ENCODE assay signal across 2 cellular contexts in genomic region chr5:174717826-174718455, GRCh38.
TF ChIP-seq lines count a peak whose summit lies in the region.

No MANE protein-coding gene starts in this region.

TF ChIP-seq in HCT116, 20 proteins besides CTCF, POLR2A, EP300 and RAD21 (continued from another document):
- TF ChIP-seq EZH2 (IDR thresholded peaks at IDR 0.05) (no peak), ELF1 (IDR thresholded peaks at IDR 0.05; ENCODE audit: borderline replicate concordance, low read depth) (no peak), SP1 (IDR thresholded peaks at IDR 0.05; ENCODE audit: low read depth) (no peak), TCF7L2 (IDR thresholded peaks at IDR 0.05; ENCODE audit: borderline replicate concordance, extremely low read depth, insufficient read depth, insufficient read length) (no peak), POLR2AphosphoS5 (IDR thresholded peaks at IDR 0.05; ENCODE audit: low read depth, low read length) (no peak)
- TF ChIP-seq, protein P1, sequence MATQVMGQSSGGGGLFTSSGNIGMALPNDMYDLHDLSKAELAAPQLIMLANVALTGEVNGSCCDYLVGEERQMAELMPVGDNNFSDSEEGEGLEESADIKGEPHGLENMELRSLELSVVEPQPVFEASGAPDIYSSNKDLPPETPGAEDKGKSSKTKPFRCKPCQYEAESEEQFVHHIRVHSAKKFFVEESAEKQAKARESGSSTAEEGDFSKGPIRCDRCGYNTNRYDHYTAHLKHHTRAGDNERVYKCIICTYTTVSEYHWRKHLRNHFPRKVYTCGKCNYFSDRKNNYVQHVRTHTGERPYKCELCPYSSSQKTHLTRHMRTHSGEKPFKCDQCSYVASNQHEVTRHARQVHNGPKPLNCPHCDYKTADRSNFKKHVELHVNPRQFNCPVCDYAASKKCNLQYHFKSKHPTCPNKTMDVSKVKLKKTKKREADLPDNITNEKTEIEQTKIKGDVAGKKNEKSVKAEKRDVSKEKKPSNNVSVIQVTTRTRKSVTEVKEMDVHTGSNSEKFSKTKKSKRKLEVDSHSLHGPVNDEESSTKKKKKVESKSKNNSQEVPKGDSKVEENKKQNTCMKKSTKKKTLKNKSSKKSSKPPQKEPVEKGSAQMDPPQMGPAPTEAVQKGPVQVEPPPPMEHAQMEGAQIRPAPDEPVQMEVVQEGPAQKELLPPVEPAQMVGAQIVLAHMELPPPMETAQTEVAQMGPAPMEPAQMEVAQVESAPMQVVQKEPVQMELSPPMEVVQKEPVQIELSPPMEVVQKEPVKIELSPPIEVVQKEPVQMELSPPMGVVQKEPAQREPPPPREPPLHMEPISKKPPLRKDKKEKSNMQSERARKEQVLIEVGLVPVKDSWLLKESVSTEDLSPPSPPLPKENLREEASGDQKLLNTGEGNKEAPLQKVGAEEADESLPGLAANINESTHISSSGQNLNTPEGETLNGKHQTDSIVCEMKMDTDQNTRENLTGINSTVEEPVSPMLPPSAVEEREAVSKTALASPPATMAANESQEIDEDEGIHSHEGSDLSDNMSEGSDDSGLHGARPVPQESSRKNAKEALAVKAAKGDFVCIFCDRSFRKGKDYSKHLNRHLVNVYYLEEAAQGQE (IDR thresholded peaks at IDR 0.05; ENCODE audit: low read depth) = no peak

TF ChIP-seq in SK-N-SH, 30 proteins besides CTCF, POLR2A, EP300 and RAD21:
- TF ChIP-seq, protein P2, sequence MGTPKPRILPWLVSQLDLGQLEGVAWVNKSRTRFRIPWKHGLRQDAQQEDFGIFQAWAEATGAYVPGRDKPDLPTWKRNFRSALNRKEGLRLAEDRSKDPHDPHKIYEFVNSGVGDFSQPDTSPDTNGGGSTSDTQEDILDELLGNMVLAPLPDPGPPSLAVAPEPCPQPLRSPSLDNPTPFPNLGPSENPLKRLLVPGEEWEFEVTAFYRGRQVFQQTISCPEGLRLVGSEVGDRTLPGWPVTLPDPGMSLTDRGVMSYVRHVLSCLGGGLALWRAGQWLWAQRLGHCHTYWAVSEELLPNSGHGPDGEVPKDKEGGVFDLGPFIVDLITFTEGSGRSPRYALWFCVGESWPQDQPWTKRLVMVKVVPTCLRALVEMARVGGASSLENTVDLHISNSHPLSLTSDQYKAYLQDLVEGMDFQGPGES (IDR thresholded peaks at IDR 0.05; ENCODE audit: low read depth, low read length) = no peak
- TF ChIP-seq GATA2 (CRISPR knock-in tag; IDR thresholded peaks at IDR 0.05) = no peak
TF ChIP-seq in SK-N-SH: peak in this region for 0.
